In the genomic region with DNA sequence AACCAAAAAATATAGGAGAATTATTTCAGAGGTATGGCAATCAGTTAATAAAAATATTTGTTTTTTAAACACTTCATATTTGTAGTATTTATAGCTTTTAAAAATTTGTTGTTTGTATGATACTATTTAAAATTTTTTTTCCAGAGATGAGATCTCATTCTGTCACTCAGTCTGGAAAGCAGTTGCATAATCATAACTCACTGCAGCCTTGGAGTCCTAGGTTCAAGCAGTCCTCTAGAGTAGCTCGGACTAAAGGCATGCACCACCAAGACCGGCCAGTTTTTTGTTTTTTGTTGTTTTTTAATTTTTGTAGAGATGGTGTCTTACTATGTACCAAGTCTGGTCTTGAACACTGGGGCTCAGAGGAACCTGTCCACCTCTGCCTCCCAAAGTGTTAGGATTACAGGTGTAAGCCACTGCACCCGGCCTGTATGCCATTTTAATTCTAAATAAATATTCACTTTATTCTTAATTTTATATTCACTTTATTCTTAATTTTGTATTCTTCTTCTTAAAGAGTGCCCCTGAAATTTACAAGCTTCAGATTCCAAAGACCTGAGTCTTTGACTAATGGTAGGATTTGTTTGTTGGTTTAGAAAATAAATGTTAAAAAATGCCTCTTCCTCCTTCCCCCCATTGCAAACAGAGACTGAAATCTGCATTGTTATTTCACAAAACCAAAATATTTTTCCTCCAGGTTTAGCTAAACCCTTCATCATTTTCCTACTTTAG, we compare ENCODE assay signal across 11 cellular contexts. TPM values are rescaled to one million over a fixed set of nuclear protein-coding genes. Genes with fewer than 3 reads are reported as not detected.
DNase-seq lines count a peak whose midpoint lies in the region; ATAC-seq and TF ChIP-seq lines count a peak whose summit lies in the region.
"Had no signal": no experiment of that assay in that cellular context is flagged by ENCODE, and none has a peak within 500 bp of the region (broad histone marks: within the 10 kb centered on the region; RNA-seq: fewer than 3 reads in every experiment).

No MANE protein-coding gene starts in this region.

- no peak for TF ChIP-seq EP300 in esophagus muscularis mucosa (IDR thresholded peaks at IDR 0.05)

- POLR2A ChIA-PET in HEK293T (lab: Yijun Ruan, JAX): interaction anchor here (1.7 kb wide), 1 partner anchor 9 kb away, joined by 5 read pairs; the partner anchor contains the start of gene TGFBR2

- no peaks in the 10 kb centered on the region for H3K27me3 ChIP-seq in DND-41 (ENCODE audit: insufficient read depth, low read length, poor library complexity)
- no peaks in the 10 kb centered on the region for H3K27me3 ChIP-seq in RWPE2 (ENCODE audit: insufficient read depth, poor library complexity, severe bottlenecking)
- H3K27me3 ChIP-seq in esophagus muscularis mucosa: no peaks in the 10 kb centered on the region
- H3K27me3 ChIP-seq: hepatocyte had no signal

- peak overlapping the region; percentile 15; the same call in 1 of the 2 replicates for H3K27ac ChIP-seq in DND-41 (ENCODE audit: low read length)
- H3K27ac ChIP-seq in RWPE2 (ENCODE audit: poor library complexity, severe bottlenecking): peak overlapping the region; percentile 99
- peak overlapping the region; percentile 8 to 35 (median 20) for H3K27ac ChIP-seq in esophagus muscularis mucosa (replicated peaks in 1 of 4)
- H3K27ac ChIP-seq: hepatocyte had no signal

- H3K36me3 ChIP-seq in DND-41 (ENCODE audit: insufficient read depth, low read length) (peaks cover 12% of the 10 kb centered on the region), RWPE2 (ENCODE audit: low read depth) (peaks cover 58% of the 10 kb centered on the region), esophagus muscularis mucosa (peaks cover 0 to 5% (median 0%) of the 10 kb centered on the region in 4 donors)

- ATAC-seq in DND-41 (ENCODE audit: insufficient read depth, low read depth) (no peak), RWPE2 (ENCODE audit: low read depth) (no peak), sciatic nerve (peak; percentile 47), GM19395 (IDR thresholded peaks at IDR 0.05; ENCODE audit: unreplicated experiment) (no peak)

- peaks cover 46% of the 10 kb centered on the region for H4K20me1 ChIP-seq in DND-41 (ENCODE audit: insufficient read depth, low read length)

- H2AFZ ChIP-seq in DND-41 (ENCODE audit: low read depth, low read length): no peak overlapping the region
- H2AFZ ChIP-seq: hepatocyte had no signal

- H3K79me2 ChIP-seq in DND-41 (ENCODE audit: insufficient read depth, low read length): peaks cover 100% of the 10 kb centered on the region

- DNase-seq in DND-41 (no peak), RWPE2 (ENCODE audit: low spot score) (no peak), esophagus muscularis mucosa (ENCODE audit: extremely low spot score) (no peak), sciatic nerve (ENCODE audit: low spot score) (no peak), HEK293T (ENCODE audit: extremely low spot score) (no peak), DMS114 treated with DMSO at 0.1 percent for 48 hours (lab: John Stamatoyannopoulos, UW; ENCODE audit: unreplicated experiment) (no peak)
- DNase-seq: NCI-H1417 treated with DMSO at 0.1 percent for 48 hours; stimulated activated naive CD4-positive, alpha-beta T cell treated with Interleukin-2 at 50 U/mL for 16 hours; T1000 had no signal

- intact Hi-C loops in esophagus muscularis mucosa (cut with DNase I): no loop called here
- intact Hi-C loops in sciatic nerve (cut with DNase I): no loop called here

- H3K4me3 ChIP-seq in DND-41 (ENCODE audit: low read depth in 1 of 2, low read length in 2 of 2) (no peak overlapping the region), RWPE2 (ENCODE audit: severe bottlenecking) (no peak overlapping the region), esophagus muscularis mucosa (peak overlapping the region in 1 of 4 donors; percentile 8)
- H3K4me3 ChIP-seq: hepatocyte had no signal

- WGBS in esophagus muscularis mucosa: 63% methylated on average over 3 of the region's 3 CpGs

- no peak overlapping the region for H3K9ac ChIP-seq in DND-41 (ENCODE audit: low read depth, low read length)

- TF ChIP-seq CTCF in DND-41 (IDR thresholded peaks at IDR 0.05; ENCODE audit: borderline replicate concordance, extremely low read depth, low read length, poor library complexity, severe bottlenecking) (no peak), RWPE2 (IDR thresholded peaks at IDR 0.05; ENCODE audit: poor library complexity, severe bottlenecking) (no peak), esophagus muscularis mucosa (IDR thresholded peaks at IDR 0.05) (no peak)

- H3K4me2 ChIP-seq in DND-41 (ENCODE audit: insufficient read depth, low read length): no peak overlapping the region
- H3K4me2 ChIP-seq: hepatocyte had no signal

- H3K4me1 ChIP-seq in DND-41 (ENCODE audit: insufficient read depth, low read length): peaks cover 52% of the 10 kb centered on the region
- H3K4me1 ChIP-seq in RWPE2 (ENCODE audit: insufficient read depth, poor library complexity, severe bottlenecking): peaks cover 87% of the 10 kb centered on the region
- peaks cover 97 to 100% (median 99%) of the 10 kb centered on the region in 4 donors for H3K4me1 ChIP-seq in esophagus muscularis mucosa

- TF ChIP-seq POLR2A in esophagus muscularis mucosa (IDR thresholded peaks at IDR 0.05; ENCODE audit: low read depth): no peak

- CTCF ChIA-PET in HEK293T (lab: Yijun Ruan, JAX): no interaction called here

- H3K9me3 ChIP-seq in DND-41 (ENCODE audit: insufficient read depth, low read length, severe bottlenecking): no peaks in the 10 kb centered on the region
- no peaks in the 10 kb centered on the region for H3K9me3 ChIP-seq in RWPE2 (ENCODE audit: severe bottlenecking)
- H3K9me3 ChIP-seq in esophagus muscularis mucosa: no peaks in the 10 kb centered on the region

TF ChIP-seq in HEK293T, 16 proteins besides CTCF, POLR2A, EP300 and RAD21:
- TF ChIP-seq ELF4 (IDR thresholded peaks at IDR 0.05) (no peak), LEF1 (IDR thresholded peaks at IDR 0.05; ENCODE audit: borderline replicate concordance) (no peak), L3MBTL2 (conservative IDR thresholded peaks at IDR 0.05) (no peak), NFRKB (IDR thresholded peaks at IDR 0.05) (no peak), FOXA1 (IDR thresholded peaks at IDR 0.05) (no peak), FOXM1 (IDR thresholded peaks at IDR 0.05; ENCODE audit: borderline replicate concordance) (no peak), ARNT (IDR thresholded peaks at IDR 0.05) (no peak), FOXK2 (IDR thresholded peaks at IDR 0.05) (no peak), PKNOX1 (IDR thresholded peaks at IDR 0.05) (no peak), CTBP1 (IDR thresholded peaks at IDR 0.05; ENCODE audit: borderline replicate concordance) (no peak), TARDBP (IDR thresholded peaks at IDR 0.05) (no peak), SP1 (IDR thresholded peaks at IDR 0.05) (no peak), HDGF (IDR thresholded peaks at IDR 0.05; ENCODE audit: borderline replicate concordance) (no peak), SUZ12 (IDR thresholded peaks at IDR 0.05) (no peak)
TF ChIP-seq in HEK293T: peak in this region for 0.

RNA-seq across cellular contexts. Expression of gene TGFBR2, which starts 9.4 kb away (rescaled TPM):
- total RNA-seq in esophagus muscularis mucosa: 100 to 1,000 TPM; 202 to 292 (median 261) TPM
- total RNA-seq in sciatic nerve: 221 TPM

Comparison
In these comparisons a context has a peak if more than half of its experiments do, and no peak if none do; other contexts are left out.
1. H3K27ac ChIP-seq: peak in every context shown above with its lines; median percentile 99 in RWPE2; 20 in esophagus muscularis mucosa; 15 in DND-41.